In the genomic region with DNA sequence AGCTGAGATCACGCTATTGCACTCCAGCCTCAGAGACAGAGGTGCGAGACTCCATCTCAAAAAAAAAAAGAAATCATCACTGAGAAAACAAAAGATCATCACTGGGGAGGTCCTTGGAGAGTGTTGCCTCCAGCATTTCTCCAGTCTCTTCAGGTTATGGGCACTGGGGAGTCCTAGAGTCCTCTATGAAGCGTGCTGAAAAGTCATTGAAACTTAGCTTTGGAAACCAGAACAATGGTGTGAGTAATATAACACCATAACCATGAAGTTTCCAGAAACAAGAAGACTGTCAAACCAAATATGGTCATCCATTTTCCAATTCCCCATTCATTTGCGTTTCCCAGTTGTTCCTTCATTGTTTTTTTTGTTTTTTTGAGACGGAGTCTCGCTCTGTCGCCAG, we compare ENCODE assay signal across 1 cellular context.
TF ChIP-seq lines count a peak whose summit lies in the region.

No MANE protein-coding gene starts in this region.

TF ChIP-seq in GM23338, 12 proteins besides CTCF, POLR2A, EP300 and RAD21:
- TF ChIP-seq CREB1 (CRISPR knock-in tag; IDR thresholded peaks at IDR 0.05; ENCODE audit: low read depth) = no peak
- TF ChIP-seq, protein P1, sequence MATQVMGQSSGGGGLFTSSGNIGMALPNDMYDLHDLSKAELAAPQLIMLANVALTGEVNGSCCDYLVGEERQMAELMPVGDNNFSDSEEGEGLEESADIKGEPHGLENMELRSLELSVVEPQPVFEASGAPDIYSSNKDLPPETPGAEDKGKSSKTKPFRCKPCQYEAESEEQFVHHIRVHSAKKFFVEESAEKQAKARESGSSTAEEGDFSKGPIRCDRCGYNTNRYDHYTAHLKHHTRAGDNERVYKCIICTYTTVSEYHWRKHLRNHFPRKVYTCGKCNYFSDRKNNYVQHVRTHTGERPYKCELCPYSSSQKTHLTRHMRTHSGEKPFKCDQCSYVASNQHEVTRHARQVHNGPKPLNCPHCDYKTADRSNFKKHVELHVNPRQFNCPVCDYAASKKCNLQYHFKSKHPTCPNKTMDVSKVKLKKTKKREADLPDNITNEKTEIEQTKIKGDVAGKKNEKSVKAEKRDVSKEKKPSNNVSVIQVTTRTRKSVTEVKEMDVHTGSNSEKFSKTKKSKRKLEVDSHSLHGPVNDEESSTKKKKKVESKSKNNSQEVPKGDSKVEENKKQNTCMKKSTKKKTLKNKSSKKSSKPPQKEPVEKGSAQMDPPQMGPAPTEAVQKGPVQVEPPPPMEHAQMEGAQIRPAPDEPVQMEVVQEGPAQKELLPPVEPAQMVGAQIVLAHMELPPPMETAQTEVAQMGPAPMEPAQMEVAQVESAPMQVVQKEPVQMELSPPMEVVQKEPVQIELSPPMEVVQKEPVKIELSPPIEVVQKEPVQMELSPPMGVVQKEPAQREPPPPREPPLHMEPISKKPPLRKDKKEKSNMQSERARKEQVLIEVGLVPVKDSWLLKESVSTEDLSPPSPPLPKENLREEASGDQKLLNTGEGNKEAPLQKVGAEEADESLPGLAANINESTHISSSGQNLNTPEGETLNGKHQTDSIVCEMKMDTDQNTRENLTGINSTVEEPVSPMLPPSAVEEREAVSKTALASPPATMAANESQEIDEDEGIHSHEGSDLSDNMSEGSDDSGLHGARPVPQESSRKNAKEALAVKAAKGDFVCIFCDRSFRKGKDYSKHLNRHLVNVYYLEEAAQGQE (IDR thresholded peaks at IDR 0.05; ENCODE audit: unreplicated experiment) = no peak
- no peak for TF ChIP-seq STAT1 (IDR thresholded peaks at IDR 0.05; ENCODE audit: unreplicated experiment)
- no peak for TF ChIP-seq ZNF331 (CRISPR knock-in tag; IDR thresholded peaks at IDR 0.05; ENCODE audit: low read depth)
- TF ChIP-seq, protein P2, sequence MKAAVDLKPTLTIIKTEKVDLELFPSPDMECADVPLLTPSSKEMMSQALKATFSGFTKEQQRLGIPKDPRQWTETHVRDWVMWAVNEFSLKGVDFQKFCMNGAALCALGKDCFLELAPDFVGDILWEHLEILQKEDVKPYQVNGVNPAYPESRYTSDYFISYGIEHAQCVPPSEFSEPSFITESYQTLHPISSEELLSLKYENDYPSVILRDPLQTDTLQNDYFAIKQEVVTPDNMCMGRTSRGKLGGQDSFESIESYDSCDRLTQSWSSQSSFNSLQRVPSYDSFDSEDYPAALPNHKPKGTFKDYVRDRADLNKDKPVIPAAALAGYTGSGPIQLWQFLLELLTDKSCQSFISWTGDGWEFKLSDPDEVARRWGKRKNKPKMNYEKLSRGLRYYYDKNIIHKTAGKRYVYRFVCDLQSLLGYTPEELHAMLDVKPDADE (IDR thresholded peaks at IDR 0.05) = no peak
- TF ChIP-seq ZNF114 (CRISPR knock-in tag; IDR thresholded peaks at IDR 0.05) = no peak
- TF ChIP-seq POLR2AphosphoS5 (IDR thresholded peaks at IDR 0.05; ENCODE audit: low read depth) = no peak
- TF ChIP-seq EZH2phosphoT487 (IDR thresholded peaks at IDR 0.05; ENCODE audit: unreplicated experiment) = no peak
- no peak for TF ChIP-seq NANOG (IDR thresholded peaks at IDR 0.05; ENCODE audit: borderline replicate concordance)
- no peak for TF ChIP-seq JUNB (IDR thresholded peaks at IDR 0.05; ENCODE audit: unreplicated experiment)
- TF ChIP-seq ZNF462 (CRISPR knock-in tag; IDR thresholded peaks at IDR 0.05) = no peak
- no peak for TF ChIP-seq EZH2 (IDR thresholded peaks at IDR 0.05; ENCODE audit: low read depth, unreplicated experiment)
